8 cellular contexts compared by ENCODE assay signal in genomic region chr11:8688414-8689362, GRCh38. TPM values are rescaled to one million over a fixed set of nuclear protein-coding genes. Genes with fewer than 3 reads are reported as not detected.
DNase-seq lines count a peak whose midpoint lies in the region; ATAC-seq and TF ChIP-seq lines count a peak whose summit lies in the region.

No MANE protein-coding gene starts in this region.

- intact Hi-C loops in head of caudate nucleus (cut with DNase I), result loop anchor here (5.0 kb wide), 1 partner anchor 224 kb away; the partner anchor contains the start of gene AKIP1

- peak; percentile 50 for TF ChIP-seq RAD21 in SK-N-SH (IDR thresholded peaks at IDR 0.05; ENCODE audit: low read length)

- H3K9me3 ChIP-seq in SK-N-SH (no peaks in the 10 kb centered on the region), thymus (ENCODE audit: control insufficient read depth) (no peaks in the 10 kb centered on the region)

- H3K4me3 ChIP-seq in NB4 (ENCODE audit: low read depth, low read length), result peak overlapping the region; percentile 79
- H3K4me3 ChIP-seq in SK-N-SH (ENCODE audit: low read depth in 2 of 2, low read length in 1 of 2), result peak overlapping the region; percentile 68
- peak overlapping the region; percentile 69 for H3K4me3 ChIP-seq in thymus (ENCODE audit: low read length)

- no peaks in the 10 kb centered on the region for H3K9me2 ChIP-seq in SK-N-SH

- no peak overlapping the region; the same call in 1 of the 2 replicates for H2AFZ ChIP-seq in SK-N-SH (ENCODE audit: low read depth)

- H3K4me1 ChIP-seq in SK-N-SH (ENCODE audit: control insufficient read depth in 1 of 2, insufficient read depth in 2 of 2, low read depth in 1 of 2, low read length in 1 of 2) (peaks cover 24 to 32% of the 10 kb centered on the region in 2 experiments; a peak in 3 of 4 replicates), thymus (ENCODE audit: control insufficient read depth, insufficient read depth, low read length) (peaks cover 10% of the 10 kb centered on the region)

- POLR2A ChIA-PET in SK-N-SH (lab: Yijun Ruan, JAX), result interaction anchor here (0.5 to 2.8 kb wide), 16 partner anchors 10 to 771 kb away, joined by 3 to 37 read pairs (median 5); partner anchors contain the start of genes AKIP1, TMEM9B and ZNF143

- H3K4me1 Mint-ChIP-seq in activated naive CD8-positive, alpha-beta T cell (ENCODE audit: low read depth), result peaks cover 49% of the 10 kb centered on the region
- H3K4me1 Mint-ChIP-seq in osteocyte (ENCODE audit: unreplicated experiment), result peaks cover 48% of the 10 kb centered on the region

- H3K79me2 ChIP-seq in SK-N-SH (ENCODE audit: insufficient read depth), result peaks cover 57% of the 10 kb centered on the region

- peaks cover 58% of the 10 kb centered on the region for H3F3A ChIP-seq in SK-N-SH (replicated peaks; ENCODE audit: insufficient read depth)

- H3K9me3 Mint-ChIP-seq in activated naive CD8-positive, alpha-beta T cell (ENCODE audit: low read depth), result no peaks in the 10 kb centered on the region
- H3K9me3 Mint-ChIP-seq in osteocyte (ENCODE audit: unreplicated experiment), result no peaks in the 10 kb centered on the region

- ATAC-seq in HG02571 (IDR thresholded peaks at IDR 0.05; ENCODE audit: unreplicated experiment), result peak; percentile 96

- peak overlapping the region; percentile 98 for H3K4me3 Mint-ChIP-seq in activated naive CD8-positive, alpha-beta T cell
- H3K4me3 Mint-ChIP-seq in osteocyte (ENCODE audit: unreplicated experiment), result peak overlapping the region; percentile 91

- H3K27ac Mint-ChIP-seq in activated naive CD8-positive, alpha-beta T cell, result peak overlapping the region; percentile 93
- H3K27ac Mint-ChIP-seq in osteocyte (ENCODE audit: unreplicated experiment), result peak overlapping the region; percentile 97

- TF ChIP-seq POLR2A in NB4 (IDR thresholded peaks at IDR 0.05; ENCODE audit: extremely low read depth, insufficient read length), result peak; percentile 81

- H3K27me3 ChIP-seq in SK-N-SH (ENCODE audit: insufficient read depth) (no peaks in the 10 kb centered on the region), thymus (ENCODE audit: control insufficient read depth, insufficient read depth) (no peaks in the 10 kb centered on the region)

- H3K27me3 Mint-ChIP-seq in activated naive CD8-positive, alpha-beta T cell, result no peaks in the 10 kb centered on the region
- H3K27me3 Mint-ChIP-seq in osteocyte (ENCODE audit: unreplicated experiment), result no peaks in the 10 kb centered on the region

- H4K20me1 ChIP-seq in SK-N-SH (ENCODE audit: insufficient read depth), result peaks cover 15% of the 10 kb centered on the region

- peak overlapping the region; percentile 67 for H3K9ac ChIP-seq in SK-N-SH

- peaks cover 43% of the 10 kb centered on the region for H3K36me3 Mint-ChIP-seq in activated naive CD8-positive, alpha-beta T cell
- peaks cover 45% of the 10 kb centered on the region for H3K36me3 Mint-ChIP-seq in osteocyte (ENCODE audit: unreplicated experiment)

- DNase-seq in GM10266 (ENCODE audit: extremely low spot score), result peak; percentile 92
- peak; percentile 98 for DNase-seq in NB4 (ENCODE audit: low read depth)
- DNase-seq in SK-N-SH, result peak; percentile 95
- DNase-seq in head of caudate nucleus, result peak; percentile 78 to 98 (median 94)
- DNase-seq in osteocyte (ENCODE audit: extremely low spot score, unreplicated experiment), result peak; percentile 96

- peak overlapping the region; percentile 85 for H3K4me2 ChIP-seq in SK-N-SH

- CTCF ChIA-PET in SK-N-SH (lab: Yijun Ruan, JAX), result interaction anchor here (0.6 to 1.6 kb wide), 13 partner anchors 10 to 495 kb away, joined by 3 to 7 read pairs (median 3); partner anchors contain the start of gene LMO1

- TF ChIP-seq CTCF in GM10266 (IDR thresholded peaks at IDR 0.05; ENCODE audit: control insufficient read depth, insufficient read depth, low read depth, missing control alignments), result peak; percentile 27
- TF ChIP-seq CTCF in NB4 (IDR thresholded peaks at IDR 0.05; ENCODE audit: low read depth, low read length), result no peak
- peak; percentile 36 for TF ChIP-seq CTCF in SK-N-SH (IDR thresholded peaks at IDR 0.05)
- peak; percentile 24 for TF ChIP-seq CTCF in osteocyte (IDR thresholded peaks at IDR 0.05)

- peaks cover 54 to 65% of the 10 kb centered on the region in 2 experiments for H3K36me3 ChIP-seq in SK-N-SH (replicated peaks in 1 of 2; ENCODE audit: control insufficient read depth in 1 of 2, insufficient read depth in 2 of 2, low read length in 1 of 2)
- H3K36me3 ChIP-seq in thymus (ENCODE audit: control insufficient read depth, insufficient read depth), result peaks cover 21% of the 10 kb centered on the region

- WGBS in SK-N-SH (ENCODE audit: low lambda C conversion rate), result 4% methylated on average over 29 of the region's 56 CpGs
- WGBS in thymus, result 4% methylated on average over 56 of the region's 56 CpGs

- H3K27ac ChIP-seq in SK-N-SH (ENCODE audit: low read depth in 2 of 2, low read length in 1 of 2) (peak overlapping the region; percentile 90 to 96), thymus (ENCODE audit: low read depth) (peak overlapping the region; percentile 91)

- TF ChIP-seq EP300 in SK-N-SH (IDR thresholded peaks at IDR 0.05; ENCODE audit: borderline replicate concordance in 1 of 2, low read depth in 1 of 2, low read length in 1 of 2), result peak in 1 of 2 experiments; percentile 40; a peak in 1 of 4 replicates

TF ChIP-seq in SK-N-SH, 30 proteins besides CTCF, POLR2A, EP300 and RAD21 (continues in another document):
- TF ChIP-seq GATA2 (CRISPR knock-in tag; IDR thresholded peaks at IDR 0.05) (0 out of 2 replicates have a peak, but pooled peaks have one; percentile 23), EZH2phosphoT487 (IDR thresholded peaks at IDR 0.05; ENCODE audit: borderline replicate concordance, low read depth) (no peak), IRF3 (IDR thresholded peaks at IDR 0.05; ENCODE audit: low read depth, low read length) (no peak), NRF1 (IDR thresholded peaks at IDR 0.05; ENCODE audit: low read depth, low read length) (peak; percentile 75), ZBTB33 (IDR thresholded peaks at IDR 0.05; ENCODE audit: borderline replicate concordance, low read depth) (peak; percentile 66; the same call in 1 of the 2 replicates), SMC3 (IDR thresholded peaks at IDR 0.05; ENCODE audit: low read depth, low read length) (peak; percentile 30; the same call in 1 of the 2 replicates), FOSL2 (IDR thresholded peaks at IDR 0.05; ENCODE audit: borderline replicate concordance, low read depth) (peak; percentile 64; the same call in 1 of the 2 replicates), ELF1 (IDR thresholded peaks at IDR 0.05) (peak; percentile 94), RXRA (IDR thresholded peaks at IDR 0.05; ENCODE audit: borderline replicate concordance, low read depth) (peak; percentile 29; the same call in 1 of the 2 replicates), JUND (IDR thresholded peaks at IDR 0.05) (peak; percentile 13; the same call in 1 of the 2 replicates)

RNA-seq across cellular contexts. Expression of gene RPL27A, which starts 6.1 kb away (rescaled TPM):
- polyA plus RNA-seq in SK-N-SH (2012; rRNA removed), result 752 and 1,162 TPM in 2 replicates
- 1,039 and 1,258 TPM in 2 replicates for polyA plus RNA-seq in SK-N-SH (2012; cell fraction: cytosol; rRNA removed)
- 308 and 341 TPM in 2 replicates for polyA plus RNA-seq in SK-N-SH (2012; cell fraction: nucleus; rRNA removed)
- total RNA-seq in osteocyte, result 750 and 815 TPM in 2 replicates
- 4,277 TPM for polyA plus RNA-seq in thymus

RNA-seq across cellular contexts. Expression of gene TRIM66, which starts 6.2 kb away (rescaled TPM):
- polyA plus RNA-seq in SK-N-SH (2012; rRNA removed) (6.4 and 8.0 TPM in 2 replicates), thymus (2.7 TPM)
- 2.5 and 2.7 TPM in 2 replicates for polyA plus RNA-seq in SK-N-SH (2012; cell fraction: cytosol; rRNA removed)
- 44.1 and 62.7 TPM in 2 replicates for polyA plus RNA-seq in SK-N-SH (2012; cell fraction: nucleus; rRNA removed)
- 10.0 and 10.2 TPM in 2 replicates for total RNA-seq in osteocyte

Comparison
In these comparisons a context has a peak if more than half of its experiments do, and no peak if none do; other contexts are left out.
1. Peak in every context shown above with its lines: DNase-seq, ATAC-seq, H3K4me3 ChIP-seq and H3K27ac ChIP-seq.